In the genomic region with DNA sequence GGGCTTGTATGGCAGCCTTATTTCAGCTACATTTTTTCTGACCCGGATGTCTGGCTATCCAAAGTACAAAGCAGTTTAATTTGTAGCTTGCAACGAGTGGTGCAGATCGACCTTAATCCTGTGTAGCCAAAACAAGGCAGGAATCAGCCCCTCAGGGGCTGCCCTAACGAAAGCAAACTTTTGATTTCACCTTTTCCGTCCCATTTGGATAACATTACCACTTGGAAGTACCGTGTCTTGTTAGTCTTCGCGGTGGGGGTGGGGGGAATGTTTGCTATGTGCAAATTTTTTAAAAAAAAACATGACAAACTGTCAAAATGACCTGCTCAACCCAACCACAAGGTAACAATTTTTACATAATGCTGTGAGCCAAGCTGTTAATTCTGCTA, we compare ENCODE assay signal across 8 cellular contexts. TPM values are rescaled to one million over a fixed set of nuclear protein-coding genes. Genes with fewer than 3 reads are reported as not detected.
A peak's percentile ranks its signal among the peaks of the same experiment; 100 is the strongest.
DNase-seq lines count a peak whose midpoint lies in the region; ATAC-seq and TF ChIP-seq lines count a peak whose summit lies in the region.

No MANE protein-coding gene starts in this region.

- no peaks in the 10 kb centered on the region for H3K36me3 ChIP-seq in mucosa of stomach (ENCODE audit: control insufficient read depth, insufficient read depth, low read length)

- TF ChIP-seq CTCF in AG04449 (IDR thresholded peaks at IDR 0.05; ENCODE audit: insufficient read depth, low read length, missing control alignments) (no peak), choroid plexus epithelial cell (conservative IDR thresholded peaks at IDR 0.05; ENCODE audit: low read depth, low read length) (no peak)

- H3K4me3 ChIP-seq in AG04449 (ENCODE audit: low read depth, low read length), result peak overlapping the region; percentile 82
- H3K4me3 ChIP-seq in Jurkat, Clone E6-1 (ENCODE audit: low read length), result peak overlapping the region; percentile 71
- H3K4me3 ChIP-seq in choroid plexus epithelial cell (ENCODE audit: low read depth, low read length), result peak overlapping the region; percentile 81
- peak overlapping the region; percentile 71 for H3K4me3 ChIP-seq in mucosa of stomach (ENCODE audit: low read length)

- DNase-seq in AG04449 (ENCODE audit: low read depth, low spot score) (no peak), choroid plexus epithelial cell (ENCODE audit: low read depth) (peak; percentile 33), NCI-H510A treated with DMSO at 0.1 percent for 48 hours (lab: John Stamatoyannopoulos, UW) (no peak), Ammon's horn (ENCODE audit: low spot score) (no peak), activated gamma-delta T cell treated with Interleukin-2 at 50 U/mL for 16 hours (no peak)
- no peak for DNase-seq in Jurkat, Clone E6-1 (ENCODE audit: low read depth, low spot score)

- peak overlapping the region; percentile 92 for H3K9ac ChIP-seq in mucosa of stomach (ENCODE audit: low read length)

- H3K4me1 ChIP-seq in mucosa of stomach (ENCODE audit: control insufficient read depth, insufficient read depth, low read length), result peaks cover 17% of the 10 kb centered on the region

- CTCF ChIA-PET in AG04449 (lab: Yijun Ruan, JAX), result interaction anchor here (1.1 to 2.6 kb wide), 9 partner anchors 11 to 1276 kb away, joined by 3 to 12 read pairs (median 4); a partner anchor contains a TSS

- H3K9me3 ChIP-seq in mucosa of stomach (ENCODE audit: control insufficient read depth, low read length), result no peaks in the 10 kb centered on the region

- no peaks in the 10 kb centered on the region for H3K27me3 ChIP-seq in mucosa of stomach (ENCODE audit: control insufficient read depth, insufficient read depth, low read length)

- no peak for ATAC-seq in GM19467 (IDR thresholded peaks at IDR 0.05; ENCODE audit: unreplicated experiment)

- POLR2A ChIA-PET in AG04449 (lab: Yijun Ruan, JAX), result no interaction called here

RNA-seq across cellular contexts. Expression of a gene that starts 0.8 kb away (rescaled TPM):
- 42.5 TPM for polyA plus RNA-seq in Jurkat, Clone E6-1 (2012; ENCODE audit: insufficient read depth, insufficient read length)

RNA-seq across cellular contexts. Expression of a gene that starts 2.9 kb away (rescaled TPM):
- 1,188 TPM for polyA plus RNA-seq in Jurkat, Clone E6-1 (2012; ENCODE audit: insufficient read depth, insufficient read length)

RNA-seq across cellular contexts. Expression of a gene that starts 53.0 kb away (rescaled TPM):
- 23.6 TPM for polyA plus RNA-seq in Jurkat, Clone E6-1 (2012; ENCODE audit: insufficient read depth, insufficient read length)
